1 cellular context compared by ENCODE assay signal in the genomic region with DNA sequence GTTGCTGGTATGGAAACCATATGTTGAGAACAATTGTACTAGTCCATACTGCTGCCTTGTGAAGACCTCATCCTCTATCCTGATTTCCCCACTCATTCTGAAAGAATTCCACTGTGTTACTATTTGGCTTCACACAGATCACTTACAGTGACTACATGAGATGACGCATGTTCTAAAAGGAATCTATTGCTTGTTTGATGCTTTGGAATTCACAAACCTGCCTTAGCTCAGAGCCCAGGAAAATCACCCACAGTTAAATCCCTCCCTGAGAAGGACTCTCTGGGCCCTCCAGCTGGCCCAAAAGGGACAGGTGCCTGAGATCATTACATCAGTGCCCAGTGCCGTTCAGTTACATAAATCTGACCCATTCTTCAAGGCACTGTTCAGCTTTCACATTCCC.
TF ChIP-seq lines count a peak whose summit lies in the region.

No MANE protein-coding gene starts in this region.

TF ChIP-seq in SK-N-SH, 30 proteins besides CTCF, POLR2A, EP300 and RAD21 (continued from another document):
- TF ChIP-seq, protein P1, sequence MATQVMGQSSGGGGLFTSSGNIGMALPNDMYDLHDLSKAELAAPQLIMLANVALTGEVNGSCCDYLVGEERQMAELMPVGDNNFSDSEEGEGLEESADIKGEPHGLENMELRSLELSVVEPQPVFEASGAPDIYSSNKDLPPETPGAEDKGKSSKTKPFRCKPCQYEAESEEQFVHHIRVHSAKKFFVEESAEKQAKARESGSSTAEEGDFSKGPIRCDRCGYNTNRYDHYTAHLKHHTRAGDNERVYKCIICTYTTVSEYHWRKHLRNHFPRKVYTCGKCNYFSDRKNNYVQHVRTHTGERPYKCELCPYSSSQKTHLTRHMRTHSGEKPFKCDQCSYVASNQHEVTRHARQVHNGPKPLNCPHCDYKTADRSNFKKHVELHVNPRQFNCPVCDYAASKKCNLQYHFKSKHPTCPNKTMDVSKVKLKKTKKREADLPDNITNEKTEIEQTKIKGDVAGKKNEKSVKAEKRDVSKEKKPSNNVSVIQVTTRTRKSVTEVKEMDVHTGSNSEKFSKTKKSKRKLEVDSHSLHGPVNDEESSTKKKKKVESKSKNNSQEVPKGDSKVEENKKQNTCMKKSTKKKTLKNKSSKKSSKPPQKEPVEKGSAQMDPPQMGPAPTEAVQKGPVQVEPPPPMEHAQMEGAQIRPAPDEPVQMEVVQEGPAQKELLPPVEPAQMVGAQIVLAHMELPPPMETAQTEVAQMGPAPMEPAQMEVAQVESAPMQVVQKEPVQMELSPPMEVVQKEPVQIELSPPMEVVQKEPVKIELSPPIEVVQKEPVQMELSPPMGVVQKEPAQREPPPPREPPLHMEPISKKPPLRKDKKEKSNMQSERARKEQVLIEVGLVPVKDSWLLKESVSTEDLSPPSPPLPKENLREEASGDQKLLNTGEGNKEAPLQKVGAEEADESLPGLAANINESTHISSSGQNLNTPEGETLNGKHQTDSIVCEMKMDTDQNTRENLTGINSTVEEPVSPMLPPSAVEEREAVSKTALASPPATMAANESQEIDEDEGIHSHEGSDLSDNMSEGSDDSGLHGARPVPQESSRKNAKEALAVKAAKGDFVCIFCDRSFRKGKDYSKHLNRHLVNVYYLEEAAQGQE (IDR thresholded peaks at IDR 0.05; ENCODE audit: low read depth, low read length) = no peak
- TF ChIP-seq FOSL2 (IDR thresholded peaks at IDR 0.05; ENCODE audit: borderline replicate concordance, low read depth) (peak; percentile 85), YY1 (IDR thresholded peaks at IDR 0.05; ENCODE audit: low read depth) (no peak), FOXM1 (IDR thresholded peaks at IDR 0.05; ENCODE audit: low read depth) (no peak), TCF12 (IDR thresholded peaks at IDR 0.05) (peak; percentile 88), ZBTB33 (IDR thresholded peaks at IDR 0.05; ENCODE audit: borderline replicate concordance, low read depth) (no peak), GATA2 (CRISPR knock-in tag; IDR thresholded peaks at IDR 0.05) (no peak), RCOR1 (IDR thresholded peaks at IDR 0.05; ENCODE audit: low read length) (no peak), SMC3 (IDR thresholded peaks at IDR 0.05; ENCODE audit: low read depth, low read length) (no peak), NFIC (IDR thresholded peaks at IDR 0.05; ENCODE audit: borderline replicate concordance) (peak; percentile 40; the same call in 1 of the 2 replicates), FOXJ3 (CRISPR knock-in tag; IDR thresholded peaks at IDR 0.05) (no peak), RXRA (IDR thresholded peaks at IDR 0.05; ENCODE audit: borderline replicate concordance, low read depth) (no peak), EZH2phosphoT487 (IDR thresholded peaks at IDR 0.05; ENCODE audit: borderline replicate concordance, low read depth) (no peak), GABPA (IDR thresholded peaks at IDR 0.05; ENCODE audit: low read depth) (no peak), TEAD4 (IDR thresholded peaks at IDR 0.05; ENCODE audit: borderline replicate concordance, insufficient read depth) (peak; percentile 58; the same call in 1 of the 2 replicates)
- TF ChIP-seq, protein P2, sequence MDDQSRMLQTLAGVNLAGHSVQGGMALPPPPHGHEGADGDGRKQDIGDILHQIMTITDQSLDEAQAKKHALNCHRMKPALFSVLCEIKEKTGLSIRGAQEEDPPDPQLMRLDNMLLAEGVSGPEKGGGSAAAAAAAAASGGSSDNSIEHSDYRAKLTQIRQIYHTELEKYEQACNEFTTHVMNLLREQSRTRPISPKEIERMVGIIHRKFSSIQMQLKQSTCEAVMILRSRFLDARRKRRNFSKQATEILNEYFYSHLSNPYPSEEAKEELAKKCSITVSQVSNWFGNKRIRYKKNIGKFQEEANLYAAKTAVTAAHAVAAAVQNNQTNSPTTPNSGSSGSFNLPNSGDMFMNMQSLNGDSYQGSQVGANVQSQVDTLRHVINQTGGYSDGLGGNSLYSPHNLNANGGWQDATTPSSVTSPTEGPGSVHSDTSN (IDR thresholded peaks at IDR 0.05) = peak; percentile 52; the same call in 1 of the 2 replicates
- TF ChIP-seq, protein P3, sequence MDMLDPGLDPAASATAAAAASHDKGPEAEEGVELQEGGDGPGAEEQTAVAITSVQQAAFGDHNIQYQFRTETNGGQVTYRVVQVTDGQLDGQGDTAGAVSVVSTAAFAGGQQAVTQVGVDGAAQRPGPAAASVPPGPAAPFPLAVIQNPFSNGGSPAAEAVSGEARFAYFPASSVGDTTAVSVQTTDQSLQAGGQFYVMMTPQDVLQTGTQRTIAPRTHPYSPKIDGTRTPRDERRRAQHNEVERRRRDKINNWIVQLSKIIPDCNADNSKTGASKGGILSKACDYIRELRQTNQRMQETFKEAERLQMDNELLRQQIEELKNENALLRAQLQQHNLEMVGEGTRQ (IDR thresholded peaks at IDR 0.05; ENCODE audit: borderline replicate concordance, low read depth, low read length) = no peak
- TF ChIP-seq, protein P4, sequence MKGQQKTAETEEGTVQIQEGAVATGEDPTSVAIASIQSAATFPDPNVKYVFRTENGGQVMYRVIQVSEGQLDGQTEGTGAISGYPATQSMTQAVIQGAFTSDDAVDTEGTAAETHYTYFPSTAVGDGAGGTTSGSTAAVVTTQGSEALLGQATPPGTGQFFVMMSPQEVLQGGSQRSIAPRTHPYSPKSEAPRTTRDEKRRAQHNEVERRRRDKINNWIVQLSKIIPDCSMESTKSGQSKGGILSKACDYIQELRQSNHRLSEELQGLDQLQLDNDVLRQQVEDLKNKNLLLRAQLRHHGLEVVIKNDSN (IDR thresholded peaks at IDR 0.05; ENCODE audit: borderline replicate concordance, low read depth) = no peak
